In the genomic region with DNA sequence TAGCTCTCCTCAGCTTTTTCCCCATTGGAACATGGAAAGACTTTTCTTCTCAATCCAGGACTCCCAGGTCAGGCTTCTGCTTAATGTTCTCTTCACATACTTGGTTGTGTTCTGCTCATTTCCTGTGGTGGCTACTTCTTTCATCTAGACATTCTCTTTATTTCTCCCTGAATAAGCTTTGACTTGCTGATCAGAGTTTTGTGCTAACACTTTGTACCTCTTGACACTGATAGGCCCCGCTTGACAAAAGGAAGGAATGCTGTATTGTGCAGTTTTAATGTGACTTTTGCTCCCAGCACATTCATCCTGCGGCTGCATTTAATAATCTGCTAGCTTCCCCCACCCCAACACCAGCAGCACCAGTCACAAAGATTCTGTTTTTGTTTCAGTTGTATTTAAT, we compare ENCODE assay signal across 18 cellular contexts.
"Had no signal": no experiment of that assay in that cellular context is flagged by ENCODE, and none has a peak within 500 bp of the region (broad histone marks: within the 10 kb centered on the region; RNA-seq: fewer than 3 reads in every experiment).

No MANE protein-coding gene starts in this region.

- H3K4me1 ChIP-seq: parathyroid adenoma, right lobe of liver, upper lobe of right lung had no signal

- ATAC-seq: foreskin keratinocyte; mucosa of descending colon; natural killer cell; psoas muscle; right lobe of liver; stimulated activated memory B cell treated with anti-CD40 and anti-IgM and Interleukin-4, amounts not matched to agents 10 μg/mL and 1 μg/mL and 100 μg/mL, for 72 hours; upper lobe of right lung had no signal

- H3K4me3 ChIP-seq: dorsolateral prefrontal cortex, mucosa of descending colon, psoas muscle, right lobe of liver, tibial artery, upper lobe of right lung, vagina had no signal

- H3K9me3 ChIP-seq: mucosa of descending colon, psoas muscle, right lobe of liver, tibial artery, upper lobe of right lung, vagina had no signal

- H3K27me3 Mint-ChIP-seq: stimulated activated memory B cell treated with anti-CD40 and anti-IgM and Interleukin-4, amounts not matched to agents 10 μg/mL and 1 μg/mL and 100 μg/mL, for 72 hours; stimulated activated naive CD8-positive, alpha-beta T cell treated with anti-CD3 and anti-CD28 coated beads, Interleukin-15, Interleukin-2, amounts not matched to agents 100 ng/mL and 50 ng/mL, for 24 hours had no signal

- H3K4me3 Mint-ChIP-seq: natural killer cell; stimulated activated memory B cell treated with anti-CD40 and anti-IgM and Interleukin-4, amounts not matched to agents 10 μg/mL and 1 μg/mL and 100 μg/mL, for 72 hours; stimulated activated naive CD8-positive, alpha-beta T cell treated with anti-CD3 and anti-CD28 coated beads, Interleukin-15, Interleukin-2, amounts not matched to agents 100 ng/mL and 50 ng/mL, for 24 hours had no signal

- H3K9me3 Mint-ChIP-seq: stimulated activated memory B cell treated with anti-CD40 and anti-IgM and Interleukin-4, amounts not matched to agents 10 μg/mL and 1 μg/mL and 100 μg/mL, for 72 hours; stimulated activated naive CD8-positive, alpha-beta T cell treated with anti-CD3 and anti-CD28 coated beads, Interleukin-15, Interleukin-2, amounts not matched to agents 100 ng/mL and 50 ng/mL, for 24 hours had no signal

- H3K27ac Mint-ChIP-seq: natural killer cell; stimulated activated memory B cell treated with anti-CD40 and anti-IgM and Interleukin-4, amounts not matched to agents 10 μg/mL and 1 μg/mL and 100 μg/mL, for 72 hours; stimulated activated naive CD8-positive, alpha-beta T cell treated with anti-CD3 and anti-CD28 coated beads, Interleukin-15, Interleukin-2, amounts not matched to agents 100 ng/mL and 50 ng/mL, for 24 hours had no signal

- DNase-seq: cortex of kidney; dorsolateral prefrontal cortex; effector memory CD4-positive, alpha-beta T cell; foreskin keratinocyte; kidney glomerular epithelial cell; mammary epithelial cell; mucosa of descending colon; natural killer cell; psoas muscle; retina; right lobe of liver; stimulated activated CD4-positive, alpha-beta T cell treated with anti-CD3 and anti-CD28 coated beads, Interleukin-4, amount 100 ng/mL, for 1 hour; tibial artery; upper lobe of right lung had no signal

- H3K36me3 ChIP-seq: right lobe of liver, tibial artery, upper lobe of right lung, vagina had no signal

- H3K27me3 ChIP-seq: dorsolateral prefrontal cortex, foreskin keratinocyte, right lobe of liver, tibial artery, upper lobe of right lung, vagina had no signal

- H2AFZ ChIP-seq: parathyroid adenoma had no signal

- H3K4me1 Mint-ChIP-seq: natural killer cell; stimulated activated memory B cell treated with anti-CD40 and anti-IgM and Interleukin-4, amounts not matched to agents 10 μg/mL and 1 μg/mL and 100 μg/mL, for 72 hours had no signal

- H3K36me3 Mint-ChIP-seq: natural killer cell; stimulated activated memory B cell treated with anti-CD40 and anti-IgM and Interleukin-4, amounts not matched to agents 10 μg/mL and 1 μg/mL and 100 μg/mL, for 72 hours had no signal

- H3K27ac ChIP-seq: dorsolateral prefrontal cortex, foreskin keratinocyte, parathyroid adenoma, psoas muscle, right lobe of liver, tibial artery, upper lobe of right lung, vagina had no signal

- H3K9ac ChIP-seq: parathyroid adenoma had no signal
